In genomic region chr7:1123721-1124120, GRCh38 we compare ENCODE assay signal across 9 cellular contexts. TPM values are rescaled to one million over a fixed set of nuclear protein-coding genes. Genes with fewer than 3 reads are reported as not detected.
DNase-seq lines count a peak whose midpoint lies in the region; ATAC-seq and TF ChIP-seq lines count a peak whose summit lies in the region.
"Had no signal": no experiment of that assay in that cellular context is flagged by ENCODE, and none has a peak within 500 bp of the region (broad histone marks: within the 10 kb centered on the region; RNA-seq: fewer than 3 reads in every experiment).

No MANE protein-coding gene starts in this region.

- H3K9me3 ChIP-seq in mucosa of descending colon (no peaks in the 10 kb centered on the region), aorta (ENCODE audit: control insufficient read depth, low read length) (no peaks in the 10 kb centered on the region)

- WGBS in aorta, 2 donors, result 4 to 6% methylated on average over 17 of the region's 17 CpGs

- no peaks in the 10 kb centered on the region for H3K27me3 Mint-ChIP-seq in activated CD4-positive, alpha-beta T cell treated with anti-CD3 and anti-CD28 coated beads for 36 hours
- H3K27me3 Mint-ChIP-seq: B cell had no signal

- ATAC-seq in activated CD4-positive, alpha-beta T cell treated with anti-CD3 and anti-CD28 coated beads for 36 hours, result no peak
- peak; percentile 67 for ATAC-seq in mucosa of descending colon
- peak; percentile 94 for ATAC-seq in aorta (ENCODE audit: low FRiP score)
- no peak for ATAC-seq in HG03520 (IDR thresholded peaks at IDR 0.05; ENCODE audit: unreplicated experiment)

- H3K4me1 Mint-ChIP-seq in activated CD4-positive, alpha-beta T cell treated with anti-CD3 and anti-CD28 coated beads for 36 hours, result peaks cover 7% of the 10 kb centered on the region

- H3K4me1 ChIP-seq in mucosa of descending colon (ENCODE audit: low read depth) (no peaks in the 10 kb centered on the region), aorta (ENCODE audit: control insufficient read depth in 1 of 2, insufficient read depth in 2 of 2, low read length in 2 of 2) (no peaks in the 10 kb centered on the region)

- peak; percentile 2 for DNase-seq in activated CD4-positive, alpha-beta T cell treated with anti-CD3 and anti-CD28 coated beads for 36 hours
- no peak for DNase-seq in activated CD4-positive, alpha-beta T cell treated with anti-CD3 and anti-CD28 coated beads for 48 hours
- DNase-seq in fibroblast of pulmonary artery (ENCODE audit: low read depth) (peak; percentile 90), mucosa of descending colon (peak; percentile 40 to 65 (median 59)), aorta (peak; percentile 94 to 97), HK-2 (ENCODE audit: unreplicated experiment) (no peak), NCI-H1048 (lab: John Stamatoyannopoulos, UW) (no peak)

- H3K36me3 Mint-ChIP-seq in activated CD4-positive, alpha-beta T cell treated with anti-CD3 and anti-CD28 coated beads for 36 hours (ENCODE audit: low read depth), result peaks cover 9% of the 10 kb centered on the region

- H3K27ac ChIP-seq in aorta (ENCODE audit: low read depth in 1 of 2, low read length in 2 of 2), result peak overlapping the region; percentile 31 to 91

- H3K4me3 ChIP-seq in fibroblast of pulmonary artery (replicated peaks; ENCODE audit: low read depth, low read length), result peak overlapping the region; percentile 22
- H3K4me3 ChIP-seq in mucosa of descending colon, result no peak overlapping the region
- H3K4me3 ChIP-seq in aorta (ENCODE audit: low read length in 2 of 2), result peak overlapping the region in 1 of 2 donors; percentile 11

- H3K4me3 Mint-ChIP-seq in activated CD4-positive, alpha-beta T cell treated with anti-CD3 and anti-CD28 coated beads for 36 hours, result no peak overlapping the region
- H3K4me3 Mint-ChIP-seq: B cell had no signal

- intact Hi-C loops in activated CD4-positive, alpha-beta T cell treated with anti-CD3 and anti-CD28 coated beads for 36 hours (cut with DNase I, micrococcal nuclease), result no loop called here
- intact Hi-C loops in mucosa of descending colon (cut with DNase I, micrococcal nuclease) (no loop called here), aorta (cut with DNase I) (loop anchor here (2.0 kb wide), 2 partner anchors 35 to 37 kb away; partner anchors contain the start of gene GPER1 (in 1 of the 2))

- no peaks in the 10 kb centered on the region for H3K36me3 ChIP-seq in mucosa of descending colon (ENCODE audit: low read depth)
- H3K36me3 ChIP-seq in aorta (ENCODE audit: control insufficient read depth in 1 of 2, insufficient read depth in 2 of 2, low read length in 1 of 2), result no peaks in the 10 kb centered on the region

- no peaks in the 10 kb centered on the region for H3K27me3 ChIP-seq in aorta (ENCODE audit: control insufficient read depth in 1 of 2, insufficient read depth in 2 of 2, low read length in 1 of 2)

- POLR2A ChIA-PET in activated CD4-positive, alpha-beta T cell treated with anti-CD3 and anti-CD28 coated beads for 36 hours (lab: Charles Lee), result no interaction called here

- TF ChIP-seq CTCF in fibroblast of pulmonary artery (IDR thresholded peaks at IDR 0.05; ENCODE audit: low read length, missing control alignments), result peak; percentile 75
- peak; percentile 19 for TF ChIP-seq CTCF in mucosa of descending colon (IDR thresholded peaks at IDR 0.05)

- no peak overlapping the region for H3K27ac Mint-ChIP-seq in activated CD4-positive, alpha-beta T cell treated with anti-CD3 and anti-CD28 coated beads for 36 hours
- H3K27ac Mint-ChIP-seq: B cell had no signal

- CTCF ChIA-PET in activated CD4-positive, alpha-beta T cell treated with anti-CD3 and anti-CD28 coated beads for 36 hours (lab: Charles Lee), result interaction anchor here (0.7 kb wide), 1 partner anchor 33 kb away, joined by 4 read pairs; no protein-coding TSS in a partner anchor

- H3K9me3 Mint-ChIP-seq in activated CD4-positive, alpha-beta T cell treated with anti-CD3 and anti-CD28 coated beads for 36 hours (ENCODE audit: low read depth), result no peaks in the 10 kb centered on the region

RNA-seq across cellular contexts. Expression of gene GPER1, which starts 35.8 kb away (rescaled TPM):
- total RNA-seq in activated CD4-positive, alpha-beta T cell treated with anti-CD3 and anti-CD28 coated beads for 36 hours, result not detected
- total RNA-seq in mucosa of descending colon (10 to 100 TPM in 1 of 3 donors, 1 to 10 TPM in 2; 7.9 to 14.7 (median 9.8) TPM), aorta (10 to 100 TPM in 1 of 2 donors, 1 to 10 TPM in 1; 4.5 to 11.2 TPM)
- 1 to 10 TPM; 2.8 to 5.0 TPM for polyA plus RNA-seq in aorta

RNA-seq across cellular contexts. Expression of gene ZFAND2A, which starts 36.3 kb away (rescaled TPM):
- total RNA-seq in activated CD4-positive, alpha-beta T cell treated with anti-CD3 and anti-CD28 coated beads for 36 hours, result 10 to 100 TPM; 21.6 to 25.2 TPM
- total RNA-seq in mucosa of descending colon (10 to 100 TPM; 39.3 to 49.9 (median 45.3) TPM), aorta (10 to 100 TPM; 18.8 to 24.8 TPM)
- 10 to 100 TPM; 54.7 to 64.6 TPM for polyA plus RNA-seq in aorta

Comparison
In these comparisons a context has a peak if more than half of its experiments do, and no peak if none do; other contexts are left out.
1. DNase-seq: peak in activated CD4-positive, alpha-beta T cell treated with anti-CD3 and anti-CD28 coated beads for 36 hours (single experiment), fibroblast of pulmonary artery (single experiment), mucosa of descending colon (3 of 3) and aorta (2 of 2); none in activated CD4-positive, alpha-beta T cell treated with anti-CD3 and anti-CD28 coated beads for 48 hours (single experiment), HK-2 (single experiment) and NCI-H1048 (single experiment).
2. ATAC-seq: peak in mucosa of descending colon (single experiment) and aorta (single experiment); none in activated CD4-positive, alpha-beta T cell treated with anti-CD3 and anti-CD28 coated beads for 36 hours (single experiment) and HG03520 (single experiment).
3. RNA of gene GPER1, which starts 35.8 kb away (total RNA-seq): 4.5 to 11.2 TPM in aorta and 7.9 to 14.7 TPM in mucosa of descending colon; not detected in activated CD4-positive, alpha-beta T cell treated with anti-CD3 and anti-CD28 coated beads for 36 hours; every median in the first group is over 4 times any median in the second.
4. intact Hi-C loops: an anchor here in aorta (2.0 kb wide); none called in activated CD4-positive, alpha-beta T cell treated with anti-CD3 and anti-CD28 coated beads for 36 hours and mucosa of descending colon.